3 cellular contexts compared by ENCODE assay signal in the genomic region with DNA sequence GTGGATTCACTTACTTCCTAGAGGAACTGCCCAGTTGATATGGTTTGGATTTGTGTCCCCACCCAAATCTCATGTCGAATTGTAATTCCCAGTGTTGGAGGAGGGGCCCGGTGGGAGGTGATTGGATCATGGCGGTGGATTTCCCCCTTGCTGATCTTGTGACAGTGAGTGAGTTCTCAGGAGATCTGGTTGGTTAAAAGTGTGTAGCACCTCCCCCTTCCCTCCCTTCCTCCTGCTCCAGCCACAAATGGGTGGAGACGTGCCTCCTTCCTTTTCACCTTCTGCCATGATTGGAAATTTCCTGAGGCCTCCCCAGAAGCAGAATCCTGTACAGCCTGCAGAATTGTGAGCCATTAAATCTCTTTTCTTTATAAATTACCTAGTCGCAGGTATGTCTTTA. TPM values are rescaled to one million over a fixed set of nuclear protein-coding genes. Genes with fewer than 3 reads are reported as not detected.
"Had no signal": no experiment of that assay in that cellular context is flagged by ENCODE, and none has a peak within 500 bp of the region (broad histone marks: within the 10 kb centered on the region; RNA-seq: fewer than 3 reads in every experiment).

No MANE protein-coding gene starts in this region.

RNA-seq across cellular contexts. Expression of gene SPATA9, which starts 30.5 kb away (rescaled TPM):
- total RNA-seq: activated CD4-positive, alpha-beta memory T cell treated with anti-CD3 and anti-CD28 coated beads, Interleukin-2, amount 10 ng/mL, durations not matched to agents 7 days and 5 days; activated CD8-positive, alpha-beta memory T cell treated with anti-CD3 and anti-CD28 coated beads, Interleukin-2, amount 10 ng/mL, durations not matched to agents 7 days and 5 days; SK-MEL-5 had no signal
